ENCODE assay signal across 1 cellular context in the genomic region with DNA sequence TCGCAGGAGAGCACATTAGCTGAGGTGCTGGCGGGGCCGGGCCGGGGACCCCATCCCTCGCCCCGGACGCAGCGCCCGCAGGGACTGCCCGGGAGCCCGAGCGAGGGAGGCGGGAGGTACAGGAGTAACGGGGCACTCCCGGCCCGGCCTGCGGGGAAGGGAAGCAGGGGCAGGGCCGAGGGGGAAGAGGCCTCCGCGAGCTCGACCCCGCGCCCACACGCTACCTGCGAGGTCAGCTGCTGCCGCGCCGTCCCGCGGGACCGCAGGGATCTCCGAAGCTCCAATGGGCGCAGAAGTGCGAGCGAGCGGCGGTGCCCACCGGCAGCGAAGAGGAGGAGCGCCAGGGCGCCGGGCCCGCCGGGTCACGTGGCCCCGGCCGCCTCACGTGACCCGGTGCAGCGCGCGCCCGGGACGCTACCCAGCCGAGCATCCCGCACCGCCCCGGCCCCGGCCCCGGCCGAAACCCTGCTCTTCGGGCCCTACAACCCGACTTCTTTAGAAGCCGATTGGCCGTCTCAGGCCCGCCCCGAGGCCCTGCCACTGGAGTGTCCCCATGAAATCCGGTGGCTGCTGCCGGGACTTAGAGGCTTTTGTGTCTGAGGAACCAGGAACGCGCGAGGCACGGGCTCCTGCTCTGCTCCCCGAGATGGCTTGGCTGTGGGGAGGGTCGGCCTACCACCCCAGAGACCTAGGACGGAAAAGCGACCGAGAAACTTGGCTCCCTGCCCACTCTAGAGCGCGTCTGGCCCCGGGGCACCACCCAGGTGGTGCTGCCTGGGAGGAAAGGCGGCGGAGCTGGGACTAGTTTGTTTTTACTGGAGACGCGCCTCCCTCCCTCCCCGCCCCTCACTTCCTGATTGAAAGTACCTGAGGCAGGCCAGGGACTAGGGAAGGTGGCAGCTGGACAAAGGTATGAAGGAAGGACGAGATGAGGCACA.
TF ChIP-seq lines count a peak whose summit lies in the region.

Gene RCBTB1, minus strand, starts transcription at position 339 of the 938 bp plus-strand sequence. CDS start 18,279 bp downstream, outside the sequence.

TF ChIP-seq in HepG2, 621 proteins besides CTCF, POLR2A, EP300 and RAD21 (continued from another document and continues in another):
- TF ChIP-seq GPN1 (CRISPR knock-in tag; IDR thresholded peaks at IDR 0.05; ENCODE audit: borderline replicate concordance) (0 out of 2 replicates have a peak, but pooled peaks have one; percentile 49), FOXM1 (CRISPR knock-in tag; IDR thresholded peaks at IDR 0.05) (no peak), ZNF883 (CRISPR knock-in tag; IDR thresholded peaks at IDR 0.05; ENCODE audit: not compliant biosample characterization) (peak; percentile 43), ZNF713 (CRISPR knock-in tag; IDR thresholded peaks at IDR 0.05) (0 out of 2 replicates have a peak, but pooled peaks have one; percentile 57), SALL2 (CRISPR knock-in tag; IDR thresholded peaks at IDR 0.05) (peak; percentile 64; the same call in 1 of the 2 replicates), ZSCAN29 (CRISPR knock-in tag; conservative IDR thresholded peaks at IDR 0.05) (peak; percentile 73; the same call in 1 of the 2 replicates), MTERF4 (CRISPR knock-in tag; IDR thresholded peaks at IDR 0.05) (peak; percentile 48; the same call in 1 of the 2 replicates), ZHX2 (IDR thresholded peaks at IDR 0.05; ENCODE audit: low read depth) (0 out of 2 replicates have a peak, but pooled peaks have one; percentile 5), ZHX2 (CRISPR knock-in tag; IDR thresholded peaks at IDR 0.05; ENCODE audit: borderline replicate concordance) (no peak), ZBTB7B (CRISPR knock-in tag; IDR thresholded peaks at IDR 0.05) (peak; percentile 66; the same call in 1 of the 2 replicates), ZNF777 (CRISPR knock-in tag; IDR thresholded peaks at IDR 0.05) (peak; percentile 49; the same call in 1 of the 2 replicates), ZNF234 (CRISPR knock-in tag; conservative IDR thresholded peaks at IDR 0.05) (peak; percentile 40; the same call in 1 of the 2 replicates), KDM5B (CRISPR knock-in tag; IDR thresholded peaks at IDR 0.05; ENCODE audit: borderline replicate concordance) (peak; percentile 83; the same call in 1 of the 2 replicates), ZNF816 (CRISPR knock-in tag; IDR thresholded peaks at IDR 0.05; ENCODE audit: borderline replicate concordance) (no peak), TAF1 (CRISPR knock-in tag; IDR thresholded peaks at IDR 0.05) (peak; percentile 86), ZFP91 (CRISPR knock-in tag; IDR thresholded peaks at IDR 0.05; ENCODE audit: borderline replicate concordance) (peak; percentile 83; the same call in 1 of the 2 replicates), ZNF770 (CRISPR knock-in tag; IDR thresholded peaks at IDR 0.05) (0 out of 2 replicates have a peak, but pooled peaks have one; percentile 24), UBTF (CRISPR knock-in tag; IDR thresholded peaks at IDR 0.05) (peak; percentile 88), ZNF781 (CRISPR knock-in tag; IDR thresholded peaks at IDR 0.05; ENCODE audit: borderline replicate concordance, not compliant biosample characterization) (peak; percentile 23), NFE2L1 (CRISPR knock-in tag; IDR thresholded peaks at IDR 0.05; ENCODE audit: borderline replicate concordance) (no peak), REPIN1 (CRISPR knock-in tag; IDR thresholded peaks at IDR 0.05; ENCODE audit: borderline replicate concordance, low read depth) (no peak), NFE2L2 (IDR thresholded peaks at IDR 0.05; ENCODE audit: low read length) (no peak), ZMYM4 (CRISPR knock-in tag; IDR thresholded peaks at IDR 0.05) (peak; percentile 76), ZNF570 (CRISPR knock-in tag; IDR thresholded peaks at IDR 0.05; ENCODE audit: borderline replicate concordance) (no peak), JUND (CRISPR knock-in tag; IDR thresholded peaks at IDR 0.05) (0 out of 2 replicates have a peak, but pooled peaks have one; percentile 18), ZNF121 (CRISPR knock-in tag; IDR thresholded peaks at IDR 0.05) (peak; percentile 60; the same call in 1 of the 2 replicates), ZNF451 (CRISPR knock-in tag; IDR thresholded peaks at IDR 0.05) (0 out of 2 replicates have a peak, but pooled peaks have one; percentile 37), SETDB1 (CRISPR knock-in tag; IDR thresholded peaks at IDR 0.05; ENCODE audit: borderline replicate concordance) (no peak)
- TF ChIP-seq, protein P1, sequence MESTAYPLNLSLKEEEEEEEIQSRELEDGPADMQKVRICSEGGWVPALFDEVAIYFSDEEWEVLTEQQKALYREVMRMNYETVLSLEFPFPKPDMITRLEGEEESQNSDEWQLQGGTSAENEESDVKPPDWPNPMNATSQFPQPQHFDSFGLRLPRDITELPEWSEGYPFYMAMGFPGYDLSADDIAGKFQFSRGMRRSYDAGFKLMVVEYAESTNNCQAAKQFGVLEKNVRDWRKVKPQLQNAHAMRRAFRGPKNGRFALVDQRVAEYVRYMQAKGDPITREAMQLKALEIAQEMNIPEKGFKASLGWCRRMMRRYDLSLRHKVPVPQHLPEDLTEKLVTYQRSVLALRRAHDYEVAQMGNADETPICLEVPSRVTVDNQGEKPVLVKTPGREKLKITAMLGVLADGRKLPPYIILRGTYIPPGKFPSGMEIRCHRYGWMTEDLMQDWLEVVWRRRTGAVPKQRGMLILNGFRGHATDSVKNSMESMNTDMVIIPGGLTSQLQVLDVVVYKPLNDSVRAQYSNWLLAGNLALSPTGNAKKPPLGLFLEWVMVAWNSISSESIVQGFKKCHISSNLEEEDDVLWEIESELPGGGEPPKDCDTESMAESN (CRISPR knock-in tag; conservative IDR thresholded peaks at IDR 0.05), result peak; percentile 66
- TF ChIP-seq, protein P2, sequence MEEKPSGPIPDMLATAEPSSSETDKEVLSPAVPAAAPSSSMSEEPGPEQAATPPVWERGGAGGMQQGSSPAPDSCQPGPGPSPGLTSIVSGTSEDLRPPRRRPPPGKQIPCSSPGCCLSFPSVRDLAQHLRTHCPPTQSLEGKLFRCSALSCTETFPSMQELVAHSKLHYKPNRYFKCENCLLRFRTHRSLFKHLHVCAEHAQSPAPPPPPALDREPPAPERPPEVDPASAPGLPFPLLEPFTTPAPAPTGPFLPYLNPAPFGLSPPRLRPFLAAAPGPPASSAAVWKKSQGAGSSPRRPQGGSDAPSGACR (CRISPR knock-in tag; IDR thresholded peaks at IDR 0.05), result no peak
- TF ChIP-seq, protein P3, sequence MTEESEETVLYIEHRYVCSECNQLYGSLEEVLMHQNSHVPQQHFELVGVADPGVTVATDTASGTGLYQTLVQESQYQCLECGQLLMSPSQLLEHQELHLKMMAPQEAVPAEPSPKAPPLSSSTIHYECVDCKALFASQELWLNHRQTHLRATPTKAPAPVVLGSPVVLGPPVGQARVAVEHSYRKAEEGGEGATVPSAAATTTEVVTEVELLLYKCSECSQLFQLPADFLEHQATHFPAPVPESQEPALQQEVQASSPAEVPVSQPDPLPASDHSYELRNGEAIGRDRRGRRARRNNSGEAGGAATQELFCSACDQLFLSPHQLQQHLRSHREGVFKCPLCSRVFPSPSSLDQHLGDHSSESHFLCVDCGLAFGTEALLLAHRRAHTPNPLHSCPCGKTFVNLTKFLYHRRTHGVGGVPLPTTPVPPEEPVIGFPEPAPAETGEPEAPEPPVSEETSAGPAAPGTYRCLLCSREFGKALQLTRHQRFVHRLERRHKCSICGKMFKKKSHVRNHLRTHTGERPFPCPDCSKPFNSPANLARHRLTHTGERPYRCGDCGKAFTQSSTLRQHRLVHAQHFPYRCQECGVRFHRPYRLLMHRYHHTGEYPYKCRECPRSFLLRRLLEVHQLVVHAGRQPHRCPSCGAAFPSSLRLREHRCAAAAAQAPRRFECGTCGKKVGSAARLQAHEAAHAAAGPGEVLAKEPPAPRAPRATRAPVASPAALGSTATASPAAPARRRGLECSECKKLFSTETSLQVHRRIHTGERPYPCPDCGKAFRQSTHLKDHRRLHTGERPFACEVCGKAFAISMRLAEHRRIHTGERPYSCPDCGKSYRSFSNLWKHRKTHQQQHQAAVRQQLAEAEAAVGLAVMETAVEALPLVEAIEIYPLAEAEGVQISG (CRISPR knock-in tag; IDR thresholded peaks at IDR 0.05), result peak; percentile 76; the same call in 1 of the 2 replicates
